ENCODE assay signal across 17 cellular contexts in genomic region chr10:71143170-71143569, GRCh38.
A peak's percentile ranks its signal among the peaks of the same experiment; 100 is the strongest.
DNase-seq lines count a peak whose midpoint lies in the region; ATAC-seq and TF ChIP-seq lines count a peak whose summit lies in the region.
"Had no signal": no experiment of that assay in that cellular context is flagged by ENCODE, and none has a peak within 500 bp of the region (broad histone marks: within the 10 kb centered on the region; RNA-seq: fewer than 3 reads in every experiment).

No MANE protein-coding gene starts in this region.

- H3K4me1 ChIP-seq in aorta (ENCODE audit: control insufficient read depth in 1 of 2, insufficient read depth in 2 of 2, low read length in 2 of 2) (peaks cover 2 to 3% of the 10 kb centered on the region in 2 donors), BE2C (no peaks in the 10 kb centered on the region; the same call in 1 of the 2 replicates), Caco-2 (no peaks in the 10 kb centered on the region)
- H3K4me1 ChIP-seq: BLaER1 treated with 17β-estradiol and CSF1 and Interleukin-3, amounts not matched to agents 10 nM and 100 nM had no signal

- H3K27me3 ChIP-seq in aorta (ENCODE audit: control insufficient read depth in 1 of 2, insufficient read depth in 2 of 2, low read length in 1 of 2) (no peaks in the 10 kb centered on the region), BE2C (no peaks in the 10 kb centered on the region; the same call in 1 of the 2 replicates), Caco-2 (replicated peaks; ENCODE audit: control insufficient read depth, insufficient read depth, low read length) (no peaks in the 10 kb centered on the region; the same call in 1 of the 2 replicates)
- H3K27me3 ChIP-seq: BLaER1 treated with 17β-estradiol and CSF1 and Interleukin-3, amounts not matched to agents 10 nM and 100 nM had no signal

- H3K36me3 ChIP-seq in aorta (ENCODE audit: control insufficient read depth in 1 of 2, insufficient read depth in 2 of 2, low read length in 1 of 2) (no peaks in the 10 kb centered on the region), BE2C (no peaks in the 10 kb centered on the region), Caco-2 (ENCODE audit: control insufficient read depth, insufficient read depth, low read length) (no peaks in the 10 kb centered on the region)
- H3K36me3 ChIP-seq: BLaER1 treated with 17β-estradiol and CSF1 and Interleukin-3, amounts not matched to agents 10 nM and 100 nM had no signal

- H3K4me1 Mint-ChIP-seq in Caco-2 (ENCODE audit: low read depth, unreplicated experiment): no peaks in the 10 kb centered on the region
- H3K4me1 Mint-ChIP-seq: CD4-positive, CD25-positive, alpha-beta regulatory T cell; H9 had no signal

- intact Hi-C loops in Right ventricle myocardium inferior (cut with DNase I): loop anchor here (5.0 to 10.0 kb wide), 2 partner anchors 131 to 218 kb away; no protein-coding TSS in a partner anchor
- intact Hi-C loops in cardiac septum (cut with DNase I): no loop called here
- intact Hi-C loops in left ventricle myocardium superior (cut with micrococcal nuclease): no loop called here
- intact Hi-C loops in aorta (cut with DNase I): loop anchor here in 1 of 2 donors (5.0 kb wide), 2 partner anchors 56 to 76 kb away; no protein-coding TSS in a partner anchor
- intact Hi-C loops in Caco-2 (cut with micrococcal nuclease; ENCODE audit: unreplicated experiment): no loop called here

- TF ChIP-seq CTCF in coronary artery (IDR thresholded peaks at IDR 0.05): no peak
- no peak for TF ChIP-seq CTCF in BE2C (IDR thresholded peaks at IDR 0.05; ENCODE audit: low read depth, low read length)
- TF ChIP-seq CTCF in Caco-2 (IDR thresholded peaks at IDR 0.05; ENCODE audit: insufficient read depth in 1 of 2, low read depth in 1 of 2, low read length in 1 of 2, severe bottlenecking in 1 of 2, unreplicated experiment in 1 of 2): no peak

- no peaks in the 10 kb centered on the region for H3K9me3 ChIP-seq in aorta (ENCODE audit: control insufficient read depth, low read length)
- no peaks in the 10 kb centered on the region for H3K9me3 ChIP-seq in BE2C
- no peaks in the 10 kb centered on the region for H3K9me3 ChIP-seq in Caco-2
- H3K9me3 ChIP-seq: BLaER1 treated with 17β-estradiol and CSF1 and Interleukin-3, amounts not matched to agents 10 nM and 100 nM had no signal

- BruUV-seq in Caco-2 (replicated peaks; lab: Mats Ljungman, UMichigan): no TSS peak

- H3K27me3 Mint-ChIP-seq in Caco-2 (ENCODE audit: insufficient read depth, unreplicated experiment): peaks cover 29% of the 10 kb centered on the region

- H3K9me3 Mint-ChIP-seq in Caco-2 (ENCODE audit: unreplicated experiment): no peaks in the 10 kb centered on the region
- H3K9me3 Mint-ChIP-seq: H9 had no signal

- CTCF ChIA-PET in Caco-2 (lab: Charles Lee): interaction anchor here (0.6 to 0.9 kb wide), 2 partner anchors 9 to 225 kb away, joined by 3 read pairs; no protein-coding TSS in a partner anchor

- H3K27ac Mint-ChIP-seq in Caco-2 (ENCODE audit: unreplicated experiment): no peak overlapping the region
- H3K27ac Mint-ChIP-seq: CD4-positive, CD25-positive, alpha-beta regulatory T cell; H9 had no signal

- no peak overlapping the region for H3K4me3 Mint-ChIP-seq in Caco-2 (ENCODE audit: unreplicated experiment)
- H3K4me3 Mint-ChIP-seq: CD4-positive, CD25-positive, alpha-beta regulatory T cell; H9 had no signal

- ATAC-seq in Right ventricle myocardium inferior (peak; percentile 85), left ventricle myocardium superior (peak; percentile 91), aorta (ENCODE audit: low FRiP score) (no peak), GM18870 (IDR thresholded peaks at IDR 0.05; ENCODE audit: unreplicated experiment) (no peak)
- ATAC-seq: GM12878 had no signal

- WGBS in aorta, 2 donors: 10 to 12% methylated on average over 5 of the region's 5 CpGs

- H3K36me3 Mint-ChIP-seq in Caco-2 (ENCODE audit: insufficient read depth, unreplicated experiment): no peaks in the 10 kb centered on the region
- H3K36me3 Mint-ChIP-seq: CD4-positive, CD25-positive, alpha-beta regulatory T cell had no signal

- POLR2A ChIA-PET in Caco-2 (lab: Charles Lee): no interaction called here

- DNase-seq in Right ventricle myocardium inferior (ENCODE audit: missing footprints) (no peak), cardiac septum (ENCODE audit: low spot score) (no peak), coronary artery (ENCODE audit: low spot score) (peak; percentile 63), left ventricle myocardium superior (peak; percentile 70), aorta (no peak), BE2C (no peak), Caco-2 (no peak)
- DNase-seq: 8988T; AML-193; Calu3; CD4-positive, CD25-positive, alpha-beta regulatory T cell; DMS 273 treated with DMSO at 0.1 percent for 48 hours; GOT3 had no signal

- H3K4me3 ChIP-seq in coronary artery (no peak overlapping the region), aorta (ENCODE audit: low read length in 2 of 2) (no peak overlapping the region), BE2C (ENCODE audit: low read depth, low read length) (no peak overlapping the region), Caco-2 (ENCODE audit: low read depth, low read length) (no peak overlapping the region)
- H3K4me3 ChIP-seq: BLaER1 treated with 17β-estradiol and CSF1 and Interleukin-3, amounts not matched to agents 10 nM and 100 nM; GM12878 had no signal

- peak overlapping the region; percentile 17 to 70 for H3K27ac ChIP-seq in coronary artery
- peak overlapping the region; percentile 9 to 73 for H3K27ac ChIP-seq in aorta (ENCODE audit: low read depth in 1 of 2, low read length in 2 of 2)
- H3K27ac ChIP-seq: BLaER1 treated with 17β-estradiol and CSF1 and Interleukin-3, amounts not matched to agents 10 nM and 100 nM had no signal

Comparison
In these comparisons a context has a peak if more than half of its experiments do, and no peak if none do; other contexts are left out.
1. DNase-seq: peak in coronary artery (single experiment) and left ventricle myocardium superior (single experiment); none in Right ventricle myocardium inferior (single experiment), cardiac septum (single experiment), aorta (0 of 2), BE2C (single experiment) and Caco-2 (0 of 2).
2. ATAC-seq: peak in Right ventricle myocardium inferior (single experiment) and left ventricle myocardium superior (single experiment); none in aorta (single experiment) and GM18870 (single experiment).